In genomic region chr10:29590598-29591415, GRCh38 we compare ENCODE assay signal across 8 cellular contexts. TPM values are rescaled to one million over a fixed set of nuclear protein-coding genes. Genes with fewer than 3 reads are reported as not detected.
DNase-seq lines count a peak whose midpoint lies in the region; ATAC-seq and TF ChIP-seq lines count a peak whose summit lies in the region.

No MANE protein-coding gene starts in this region.

- H3K4me1 Mint-ChIP-seq in dendritic cell treated with granulocyte-macrophage colony-stimulating factor and Interleukin-4, amounts not matched to agents 40 ng/mL and 50 ng/mL, for 4 days (ENCODE audit: low read depth) = peaks cover 35% of the 10 kb centered on the region

- H3K9me3 ChIP-seq in vagina = no peaks in the 10 kb centered on the region

- peak; percentile 71 to 91 (median 75) for TF ChIP-seq CTCF in vagina (IDR thresholded peaks at IDR 0.05)

- H3K4me3 Mint-ChIP-seq in dendritic cell treated with granulocyte-macrophage colony-stimulating factor and Interleukin-4, amounts not matched to agents 40 ng/mL and 50 ng/mL, for 4 days = no peak overlapping the region

- no peak for TF ChIP-seq POLR2A in vagina (IDR thresholded peaks at IDR 0.05)

- peaks cover 26% of the 10 kb centered on the region for H3K36me3 Mint-ChIP-seq in dendritic cell treated with granulocyte-macrophage colony-stimulating factor and Interleukin-4, amounts not matched to agents 40 ng/mL and 50 ng/mL, for 4 days (ENCODE audit: low read depth)

- H3K27ac Mint-ChIP-seq in dendritic cell treated with granulocyte-macrophage colony-stimulating factor and Interleukin-4, amounts not matched to agents 40 ng/mL and 50 ng/mL, for 4 days = peak overlapping the region; percentile 72

- DNase-seq in CMK (ENCODE audit: low read depth) (peak; percentile 11), HCEC 1CT (peak; percentile 49), RKO (ENCODE audit: low spot score) (peak; percentile 66), lung microvascular endothelial cell (ENCODE audit: low read depth in 2 of 2) (peak; percentile 67 to 74), vagina (ENCODE audit: extremely low spot score in 2 of 2) (no peak)

- no peaks in the 10 kb centered on the region for H3K9me3 Mint-ChIP-seq in dendritic cell treated with granulocyte-macrophage colony-stimulating factor and Interleukin-4, amounts not matched to agents 40 ng/mL and 50 ng/mL, for 4 days

- H3K27me3 Mint-ChIP-seq in dendritic cell treated with granulocyte-macrophage colony-stimulating factor and Interleukin-4, amounts not matched to agents 40 ng/mL and 50 ng/mL, for 4 days = no peaks in the 10 kb centered on the region

- intact Hi-C loops in dendritic cell treated with granulocyte-macrophage colony-stimulating factor and Interleukin-4, amounts not matched to agents 40 ng/mL and 50 ng/mL, for 4 days (cut with micrococcal nuclease) = loop anchor here (5.0 kb wide), 1 partner anchor 54 kb away; no protein-coding TSS in a partner anchor
- intact Hi-C loops in vagina (cut with DNase I) = no loop called here

- ATAC-seq in HG03521 (IDR thresholded peaks at IDR 0.05; ENCODE audit: unreplicated experiment) = no peak
- ATAC-seq in HG03354 (IDR thresholded peaks at IDR 0.05; ENCODE audit: poor library complexity, severe bottlenecking, unreplicated experiment) = no peak

- H3K27ac ChIP-seq in vagina = peak overlapping the region; percentile 29

- no peak overlapping the region for H3K4me3 ChIP-seq in vagina

- H3K4me1 ChIP-seq in vagina = peaks cover 58% of the 10 kb centered on the region

- H3K27me3 ChIP-seq in vagina = no peaks in the 10 kb centered on the region

- H3K36me3 ChIP-seq in vagina = no peaks in the 10 kb centered on the region

RNA-seq across cellular contexts. Expression of gene SVIL, which starts 44.0 kb away (rescaled TPM):
- 56.2 and 62.3 TPM in 2 replicates for total RNA-seq in lung microvascular endothelial cell
- 111 TPM for total RNA-seq in vagina

Comparison
In these comparisons a context has a peak if more than half of its experiments do, and no peak if none do; other contexts are left out.
1. DNase-seq: peak in CMK (single experiment), HCEC 1CT (single experiment), RKO (single experiment) and lung microvascular endothelial cell (2 of 2); none in vagina (0 of 2).